In genomic region chr7:111025013-111025412, GRCh38 we compare ENCODE assay signal across 1 cellular context.
TF ChIP-seq lines count a peak whose summit lies in the region.

No MANE protein-coding gene starts in this region.

TF ChIP-seq in HepG2, 621 proteins besides CTCF, POLR2A, EP300 and RAD21 (continued from another document):
- TF ChIP-seq ZBTB40 (IDR thresholded peaks at IDR 0.05) (no peak), ZBTB40 (CRISPR knock-in tag; IDR thresholded peaks at IDR 0.05) (no peak), ELF1 (CRISPR knock-in tag; IDR thresholded peaks at IDR 0.05) (no peak), ZNF383 (CRISPR knock-in tag; IDR thresholded peaks at IDR 0.05; ENCODE audit: borderline replicate concordance) (no peak), ZNF263 (CRISPR knock-in tag; IDR thresholded peaks at IDR 0.05) (peak; percentile 37; the same call in 1 of the 2 replicates), BHLHE40 (IDR thresholded peaks at IDR 0.05; ENCODE audit: low read length) (0 out of 2 replicates have a peak, but pooled peaks have one; percentile 11), ZNF512 (CRISPR knock-in tag; IDR thresholded peaks at IDR 0.05) (no peak), GATAD2A (CRISPR knock-in tag; IDR thresholded peaks at IDR 0.05) (peak; percentile 44; the same call in 1 of the 2 replicates), KMT2B (CRISPR knock-in tag; IDR thresholded peaks at IDR 0.05) (no peak), FOXJ3 (CRISPR knock-in tag; IDR thresholded peaks at IDR 0.05; ENCODE audit: borderline replicate concordance) (0 out of 2 replicates have a peak, but pooled peaks have one; percentile 19), ARID5B (CRISPR knock-in tag; IDR thresholded peaks at IDR 0.05) (peak; percentile 77)
